Comparison of ENCODE assay signal across 13 cellular contexts in the genomic region with DNA sequence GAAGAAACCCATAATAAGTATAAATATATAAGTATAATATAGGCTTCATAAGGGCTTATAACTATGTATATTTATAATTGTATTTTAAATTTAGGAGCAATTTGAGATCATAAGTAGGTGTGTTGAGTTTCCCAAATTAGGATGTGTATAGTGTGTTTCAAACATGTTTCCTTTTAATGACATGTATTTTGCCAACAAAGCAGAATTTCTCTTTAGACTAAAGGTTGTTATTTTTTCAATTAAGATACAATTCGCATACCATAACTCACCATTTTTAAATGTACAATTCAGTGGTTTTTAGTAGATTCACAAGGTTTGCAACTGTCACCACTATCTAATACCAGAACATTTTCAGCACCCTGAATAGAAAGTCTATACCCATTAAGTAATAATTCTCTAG. TPM values are rescaled to one million over a fixed set of nuclear protein-coding genes. Genes with fewer than 3 reads are reported as not detected.
"Had no signal": no experiment of that assay in that cellular context is flagged by ENCODE, and none has a peak within 500 bp of the region (broad histone marks: within the 10 kb centered on the region; RNA-seq: fewer than 3 reads in every experiment).

No MANE protein-coding gene starts in this region.

- H3K27me3 ChIP-seq: SJSA1 had no signal

- H3K4me2 ChIP-seq: PC-9, SK-N-SH had no signal

- H2AFZ ChIP-seq: PC-9 had no signal

- ATAC-seq: Right ventricle myocardium inferior had no signal

- DNase-seq: NCI-H1436 treated with DMSO at 0.1 percent for 48 hours, NCI-H524 treated with DMSO at 0.1 percent for 48 hours, SHP77 treated with DMSO at 0.1 percent for 48 hours had no signal

- H3K27ac ChIP-seq: PC-9, RWPE1, SJSA1 had no signal

- H3K4me3 ChIP-seq: PC-9, SJSA1 had no signal

- H3K4me1 ChIP-seq: SJSA1 had no signal

- H3K9ac ChIP-seq: SK-N-SH had no signal

- H3K9me3 ChIP-seq: SJSA1, SK-N-SH had no signal

- H3K36me3 ChIP-seq: SJSA1 had no signal

RNA-seq across cellular contexts. Expression of a gene that starts 59.9 kb away (rescaled TPM):
- total RNA-seq: LHCN-M2, MCF 10A, NCI-H460, OCI-LY7, PC-9, Right ventricle myocardium inferior, RPMI7951, SJSA1 had no signal
- polyA plus RNA-seq: SK-N-SH had no signal
